Comparison of ENCODE assay signal across 18 cellular contexts in the genomic region with DNA sequence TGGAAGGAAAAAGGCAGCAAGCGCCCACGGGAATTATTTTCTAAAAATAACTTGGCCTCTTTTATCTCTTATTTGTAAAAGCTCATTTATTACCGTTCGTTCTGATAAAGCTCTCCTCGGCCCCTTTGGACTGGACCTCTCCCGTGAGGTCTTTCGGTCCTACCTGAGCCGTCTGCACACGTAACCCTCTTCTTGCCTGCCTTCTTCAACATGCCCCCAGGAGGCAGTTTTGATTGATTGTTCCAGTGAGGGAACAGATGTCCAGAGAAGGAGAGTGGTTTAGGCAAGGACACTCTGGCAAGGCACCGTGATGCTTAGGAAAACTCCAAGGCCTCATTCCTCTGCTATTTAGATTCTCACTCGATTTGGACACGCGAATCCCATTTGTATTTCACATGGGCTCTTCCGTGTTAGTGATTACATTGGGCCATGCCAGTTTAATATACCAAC. TPM values are rescaled to one million over a fixed set of nuclear protein-coding genes. Genes with fewer than 3 reads are reported as not detected.
DNase-seq lines count a peak whose midpoint lies in the region; ATAC-seq, FAIRE-seq and TF ChIP-seq lines count a peak whose summit lies in the region.
"Had no signal": no experiment of that assay in that cellular context is flagged by ENCODE, and none has a peak within 500 bp of the region (broad histone marks: within the 10 kb centered on the region; RNA-seq: fewer than 3 reads in every experiment).

No MANE protein-coding gene starts in this region.

- DNase-seq in adrenal gland (peak in 6 of 7 donors; percentile 20 to 74 (median 40)), esophagus squamous epithelium (lab: John Stamatoyannopoulos, UW) (no peak), psoas muscle (no peak), RCC 7860 (ENCODE audit: low spot score) (no peak), hypothalamus (lab: John Stamatoyannopoulos, UW) (no peak)
- no peak for DNase-seq in stimulated activated CD8-positive, alpha-beta memory T cell treated with anti-CD3 and anti-CD28 coated beads, Interleukin-4, amount 100 ng/mL, for 48 hours
- DNase-seq: activated naive CD8-positive, alpha-beta T cell treated with anti-CD3 and anti-CD28 coated beads for 36 hours; DMS79 treated with DMSO at 0.1 percent for 48 hours; left cardiac atrium; naive B cell; NCI-H187 treated with DMSO at 0.1 percent for 48 hours; NCI-H748 treated with DMSO at 0.1 percent for 48 hours; RPMI8226; stimulated activated CD4-positive, alpha-beta T cell treated with anti-CD3 and anti-CD28 coated beads, Interleukin-2, amount 100 ng/mL, for 24 hours; T-helper 1 cell had no signal

- 33 to 44% (median 38%) methylated on average over 14 of the region's 14 CpGs for WGBS in adrenal gland, 4 donors
- 73 to 77% methylated on average over 14 of the region's 14 CpGs for WGBS in esophagus squamous epithelium, 2 donors
- 20 to 33% (median 22%) methylated on average over 14 of the region's 14 CpGs for WGBS in psoas muscle, 3 donors

- H3K27me3 ChIP-seq in adrenal gland (no peaks in the 10 kb centered on the region), esophagus squamous epithelium (no peaks in the 10 kb centered on the region), psoas muscle (ENCODE audit: insufficient read depth in 3 of 3, low read length in 2 of 3) (no peaks in the 10 kb centered on the region)

- H3K36me3 ChIP-seq in adrenal gland (replicated peaks in 1 of 2) (no peaks in the 10 kb centered on the region), esophagus squamous epithelium (peaks cover 0 to 18% (median 0%) of the 10 kb centered on the region in 3 donors), psoas muscle (ENCODE audit: insufficient read depth in 1 of 2, low read depth in 1 of 2) (no peaks in the 10 kb centered on the region)

- intact Hi-C loops in adrenal gland (cut with DNase I), result no loop called here
- intact Hi-C loops in esophagus squamous epithelium (cut with DNase I), result no loop called here
- intact Hi-C loops in psoas muscle (cut with DNase I), result no loop called here

- TF ChIP-seq CTCF in adrenal gland (IDR thresholded peaks at IDR 0.05) (no peak), esophagus squamous epithelium (IDR thresholded peaks at IDR 0.05) (no peak), psoas muscle (IDR thresholded peaks at IDR 0.05) (no peak)

- peak overlapping the region in 4 of 5 donors; percentile 46 to 83 (median 71) for H3K27ac ChIP-seq in adrenal gland
- H3K27ac ChIP-seq in esophagus squamous epithelium, result peak overlapping the region; percentile 42 to 80 (median 60)
- H3K27ac ChIP-seq in psoas muscle, result peak overlapping the region; percentile 41
- H3K27ac ChIP-seq: C4-2B had no signal

- H3K9me3 ChIP-seq in adrenal gland (replicated peaks in 1 of 3), result no peaks in the 10 kb centered on the region
- H3K9me3 ChIP-seq in esophagus squamous epithelium, result no peaks in the 10 kb centered on the region
- no peaks in the 10 kb centered on the region for H3K9me3 ChIP-seq in psoas muscle

- peak; percentile 51 to 62 (median 58) for ATAC-seq in psoas muscle
- no peak for ATAC-seq in GM21619 (IDR thresholded peaks at IDR 0.05; ENCODE audit: unreplicated experiment)

- no peak overlapping the region for H3K4me3 ChIP-seq in adrenal gland
- no peak overlapping the region for H3K4me3 ChIP-seq in esophagus squamous epithelium
- H3K4me3 ChIP-seq in psoas muscle, result peak overlapping the region; percentile 38

- H3K4me1 ChIP-seq in adrenal gland (replicated peaks in 1 of 2), result peaks cover 8 to 15% of the 10 kb centered on the region in 2 donors
- peaks cover 0 to 35% (median 5%) of the 10 kb centered on the region in 3 donors for H3K4me1 ChIP-seq in esophagus squamous epithelium
- H3K4me1 ChIP-seq in psoas muscle, result peaks cover 15% of the 10 kb centered on the region

- FAIRE-seq in RCC 7860 (lab: Jason Lieb, UNC), result no peak

- TF ChIP-seq POLR2A in adrenal gland (IDR thresholded peaks at IDR 0.05) (no peak), esophagus squamous epithelium (IDR thresholded peaks at IDR 0.05) (no peak)

RNA-seq across cellular contexts. Expression of a gene that starts 53.1 kb away (rescaled TPM):
- total RNA-seq in adrenal gland, result under 1 TPM in 6 of 8 donors, not detected in 2; 0.16 to 0.88 (median 0.47) TPM
- polyA plus RNA-seq in adrenal gland, result 1 to 10 TPM in 1 of 3 donors, under 1 TPM in 2; 0.09 to 2.2 (median 0.13) TPM
- under 1 TPM in 1 of 4 donors, not detected in 3; 0.19 TPM for total RNA-seq in esophagus squamous epithelium
- total RNA-seq in psoas muscle, result under 1 TPM in 2 of 4 donors, not detected in 2; 0.10 to 0.42 TPM
- under 1 TPM in 2 of 3 donors, not detected in 1; 0.60 to 0.64 TPM for polyA plus RNA-seq in psoas muscle
- total RNA-seq: esophagus mucosa had no signal

Comparison
In these comparisons a context has a peak if more than half of its experiments do, and no peak if none do; other contexts are left out.
1. DNase-seq: peak in adrenal gland (6 of 7); none in esophagus squamous epithelium (single experiment), psoas muscle (0 of 2), RCC 7860 (single experiment), hypothalamus (0 of 51) and stimulated activated CD8-positive, alpha-beta memory T cell treated with anti-CD3 and anti-CD28 coated beads, Interleukin-4, amount 100 ng/mL, for 48 hours (single experiment).
2. Peak in every context shown above with its lines, with median percentiles within 50 percentile points of each other: H3K27ac ChIP-seq.